ENCODE assay signal across 9 cellular contexts in genomic region chr14:39368261-39368959, GRCh38.
A peak's percentile ranks its signal among the peaks of the same experiment; 100 is the strongest.
DNase-seq lines count a peak whose midpoint lies in the region; FAIRE-seq and TF ChIP-seq lines count a peak whose summit lies in the region.
"Had no signal": no experiment of that assay in that cellular context is flagged by ENCODE, and none has a peak within 500 bp of the region (broad histone marks: within the 10 kb centered on the region; RNA-seq: fewer than 3 reads in every experiment).

No MANE protein-coding gene starts in this region.

- intact Hi-C loops in Calu3 (cut with micrococcal nuclease; ENCODE audit: unreplicated experiment), result loop anchor here (1.0 to 5.0 kb wide), 4 partner anchors 101 to 261 kb away; partner anchors contain the start of gene TRAPPC6B
- intact Hi-C loops in activated T-helper 2 cell treated with anti-CD3 and anti-CD28 coated beads, Interferon-gamma antibody, Interleukin-2, Interleukin-4, amounts not matched to agents 10 μg/mL and 5 μg/mL and 100 μg/mL, durations not matched to agents 14 hours and 24 hours and 36 hours (cut with micrococcal nuclease), result loop anchor here (1.0 to 5.0 kb wide), 3 partner anchors 137 to 261 kb away; partner anchors contain the start of gene PNN

- H2AFZ ChIP-seq in astrocyte (ENCODE audit: low read depth, low read length) (no peak overlapping the region), MM.1S (ENCODE audit: low read length) (no peak overlapping the region)

- H3K27ac Mint-ChIP-seq in Calu3 (ENCODE audit: unreplicated experiment) (no peak overlapping the region), astrocyte (ENCODE audit: unreplicated experiment) (peak overlapping the region; percentile 24)
- no peak overlapping the region for H3K27ac Mint-ChIP-seq in activated T-helper 2 cell treated with anti-CD3 and anti-CD28 coated beads, Interferon-gamma antibody, Interleukin-2, Interleukin-4, amounts not matched to agents 10 μg/mL and 5 μg/mL and 100 μg/mL, durations not matched to agents 14 hours and 24 hours and 36 hours
- H3K27ac Mint-ChIP-seq: T-helper 1 cell treated with Interleukin-12 subunit alpha and Interleukin-12 subunit beta and Interleukin-4 antibody, amounts not matched to agents 30 μg/mL and 1 μg/mL, for 36 hours had no signal

- H4K20me1 ChIP-seq in astrocyte (ENCODE audit: insufficient read depth, low read length), result peaks cover 28% of the 10 kb centered on the region
- H4K20me1 ChIP-seq in MM.1S (ENCODE audit: insufficient read depth, low read length), result no peaks in the 10 kb centered on the region

- H3K4me1 Mint-ChIP-seq in Calu3 (ENCODE audit: low read depth, unreplicated experiment) (peaks cover 9% of the 10 kb centered on the region), astrocyte (ENCODE audit: low read depth, unreplicated experiment) (peaks cover 19% of the 10 kb centered on the region)
- peaks cover 5% of the 10 kb centered on the region for H3K4me1 Mint-ChIP-seq in activated T-helper 2 cell treated with anti-CD3 and anti-CD28 coated beads, Interferon-gamma antibody, Interleukin-2, Interleukin-4, amounts not matched to agents 10 μg/mL and 5 μg/mL and 100 μg/mL, durations not matched to agents 14 hours and 24 hours and 36 hours (ENCODE audit: low read depth)

- no TSS peak for BruUV-seq in Calu3 (replicated peaks; lab: Mats Ljungman, UMichigan)

- TF ChIP-seq CTCF in Calu3 (IDR thresholded peaks at IDR 0.05; ENCODE audit: unreplicated experiment) (peak; percentile 58), HEK293 (tag by site-specific recombination; IDR thresholded peaks at IDR 0.05) (peak; percentile 49; the same call in 1 of the 2 replicates), astrocyte (IDR thresholded peaks at IDR 0.05; ENCODE audit: insufficient read depth, low read depth, low read length) (peak; percentile 68), MM.1S (IDR thresholded peaks at IDR 0.05; ENCODE audit: low read length) (no peak)

- H3K9me3 ChIP-seq in HEK293 (ENCODE audit: control insufficient read depth, insufficient read depth, low read depth, low read length), result no peaks in the 10 kb centered on the region
- no peaks in the 10 kb centered on the region for H3K9me3 ChIP-seq in astrocyte (ENCODE audit: insufficient read depth, low read depth, low read length)
- no peaks in the 10 kb centered on the region for H3K9me3 ChIP-seq in small intestine (ENCODE audit: control insufficient read depth, low read depth)
- no peaks in the 10 kb centered on the region for H3K9me3 ChIP-seq in MM.1S (replicated peaks; ENCODE audit: insufficient read depth, low read length)

- H3F3A ChIP-seq in MM.1S (ENCODE audit: insufficient read depth, low read length), result no peaks in the 10 kb centered on the region

- H3K27me3 ChIP-seq in astrocyte (ENCODE audit: insufficient read depth, low read length) (no peaks in the 10 kb centered on the region), small intestine (ENCODE audit: control insufficient read depth in 2 of 2, insufficient read depth in 2 of 2, low read length in 2 of 2) (no peaks in the 10 kb centered on the region), MM.1S (replicated peaks; ENCODE audit: insufficient read depth, low read length) (no peaks in the 10 kb centered on the region)

- no peaks in the 10 kb centered on the region for H3K9me2 ChIP-seq in MM.1S (replicated peaks; ENCODE audit: insufficient read depth, low read length)

- H3K79me2 ChIP-seq in astrocyte (ENCODE audit: insufficient read depth, low read length), result peaks cover 23% of the 10 kb centered on the region
- H3K79me2 ChIP-seq in MM.1S (ENCODE audit: low read length), result no peaks in the 10 kb centered on the region

- H3K4me2 ChIP-seq in astrocyte (ENCODE audit: low read length) (no peak overlapping the region), MM.1S (ENCODE audit: low read depth, low read length) (no peak overlapping the region)

- H3K9me3 Mint-ChIP-seq in Calu3 (ENCODE audit: low read depth, unreplicated experiment) (no peaks in the 10 kb centered on the region), astrocyte (ENCODE audit: unreplicated experiment) (peaks cover 6% of the 10 kb centered on the region)
- H3K9me3 Mint-ChIP-seq in activated T-helper 2 cell treated with anti-CD3 and anti-CD28 coated beads, Interferon-gamma antibody, Interleukin-2, Interleukin-4, amounts not matched to agents 10 μg/mL and 5 μg/mL and 100 μg/mL, durations not matched to agents 14 hours and 24 hours and 36 hours, result peaks cover 23% of the 10 kb centered on the region

- H3K36me3 ChIP-seq in HEK293 (ENCODE audit: control insufficient read depth in 2 of 2, insufficient read depth in 1 of 2, low read length in 2 of 2) (no peaks in the 10 kb centered on the region), astrocyte (ENCODE audit: insufficient read depth, low read length) (no peaks in the 10 kb centered on the region), small intestine (ENCODE audit: control insufficient read depth in 2 of 2, insufficient read depth in 2 of 2, low read length in 2 of 2) (peaks cover 2 to 5% of the 10 kb centered on the region in 2 donors), MM.1S (replicated peaks; ENCODE audit: insufficient read depth, low read length) (no peaks in the 10 kb centered on the region)

- 63 to 66% (median 63%) methylated on average over 4 of the region's 4 CpGs for WGBS in small intestine, 3 donors

- H3K36me3 Mint-ChIP-seq in Calu3 (ENCODE audit: insufficient read depth, unreplicated experiment) (peaks cover 5% of the 10 kb centered on the region), astrocyte (ENCODE audit: low read depth, unreplicated experiment) (peaks cover 19% of the 10 kb centered on the region)
- peaks cover 27% of the 10 kb centered on the region for H3K36me3 Mint-ChIP-seq in activated T-helper 2 cell treated with anti-CD3 and anti-CD28 coated beads, Interferon-gamma antibody, Interleukin-2, Interleukin-4, amounts not matched to agents 10 μg/mL and 5 μg/mL and 100 μg/mL, durations not matched to agents 14 hours and 24 hours and 36 hours (ENCODE audit: low read depth)

- no peak overlapping the region for H3K9ac ChIP-seq in astrocyte (ENCODE audit: low read length)
- no peak overlapping the region for H3K9ac ChIP-seq in MM.1S (ENCODE audit: low read length)

- DNase-seq in Calu3, result peak; percentile 62
- peak; percentile 11 to 75 for DNase-seq in NCI-H446 (lab: John Stamatoyannopoulos, UW)
- DNase-seq in astrocyte (ENCODE audit: low read depth), result peak; percentile 57
- peak; percentile 54 for DNase-seq in hepatic stellate cell (ENCODE audit: low spot score)
- DNase-seq in small intestine, result peak; percentile 30
- DNase-seq in MM.1S, result no peak
- DNase-seq in activated T-helper 2 cell treated with anti-CD3 and anti-CD28 coated beads, Interferon-gamma antibody, Interleukin-2, Interleukin-4, amounts not matched to agents 10 μg/mL and 5 μg/mL and 100 μg/mL, durations not matched to agents 14 hours and 24 hours and 36 hours (ENCODE audit: low spot score), result no peak

- CTCF ChIA-PET in Calu3 (lab: Charles Lee) (interaction anchor here (0.6 to 1.2 kb wide), 4 partner anchors 63 to 265 kb away, joined by 3 to 8 read pairs (median 4); partner anchors contain the start of gene TRAPPC6B), HEK293 (lab: Yijun Ruan, JAX) (interaction anchor here (0.6 to 2.7 kb wide), 7 partner anchors 16 to 334 kb away, joined by 3 to 21 read pairs (median 4); no protein-coding TSS in a partner anchor)

- no peak for FAIRE-seq in astrocyte (lab: Jason Lieb, UNC)
- peak; percentile 96 for FAIRE-seq in small intestine (lab: Jason Lieb, UNC)

- H3K27me3 Mint-ChIP-seq in Calu3 (ENCODE audit: unreplicated experiment) (no peaks in the 10 kb centered on the region), astrocyte (ENCODE audit: low read depth, unreplicated experiment) (no peaks in the 10 kb centered on the region)
- no peaks in the 10 kb centered on the region for H3K27me3 Mint-ChIP-seq in activated T-helper 2 cell treated with anti-CD3 and anti-CD28 coated beads, Interferon-gamma antibody, Interleukin-2, Interleukin-4, amounts not matched to agents 10 μg/mL and 5 μg/mL and 100 μg/mL, durations not matched to agents 14 hours and 24 hours and 36 hours (ENCODE audit: low read depth)

- no peak overlapping the region for H3K4me3 ChIP-seq in HEK293 (ENCODE audit: low read depth, low read length)
- no peak overlapping the region for H3K4me3 ChIP-seq in astrocyte (ENCODE audit: insufficient read depth, low read depth, low read length)
- H3K4me3 ChIP-seq in small intestine (ENCODE audit: low read depth in 1 of 2, low read length in 2 of 2), result no peak overlapping the region
- H3K4me3 ChIP-seq in MM.1S (ENCODE audit: low read length), result no peak overlapping the region

- H3K27ac ChIP-seq in HEK293 (ENCODE audit: extremely low read depth, low read depth, low read length) (no peak overlapping the region), astrocyte (ENCODE audit: low read depth, low read length) (no peak overlapping the region), small intestine (ENCODE audit: low read depth in 1 of 2, low read length in 1 of 2) (peak overlapping the region in 1 of 2 donors; percentile 11), MM.1S (ENCODE audit: low read length) (no peak overlapping the region)

- POLR2A ChIA-PET in HEK293 (lab: Yijun Ruan, JAX), result interaction anchor here (0.5 to 1.0 kb wide), 3 partner anchors 241 to 265 kb away, joined by 3 to 4 read pairs (median 4); partner anchors contain the start of gene SEC23A

- H3K4me3 Mint-ChIP-seq in Calu3 (ENCODE audit: low read depth, unreplicated experiment) (no peak overlapping the region), astrocyte (ENCODE audit: unreplicated experiment) (no peak overlapping the region)
- H3K4me3 Mint-ChIP-seq in activated T-helper 2 cell treated with anti-CD3 and anti-CD28 coated beads, Interferon-gamma antibody, Interleukin-2, Interleukin-4, amounts not matched to agents 10 μg/mL and 5 μg/mL and 100 μg/mL, durations not matched to agents 14 hours and 24 hours and 36 hours (ENCODE audit: low read depth), result no peak overlapping the region
- H3K4me3 Mint-ChIP-seq: T-helper 1 cell treated with Interleukin-12 subunit alpha and Interleukin-12 subunit beta and Interleukin-4 antibody, amounts not matched to agents 30 μg/mL and 1 μg/mL, for 36 hours had no signal

- H3K4me1 ChIP-seq in HEK293 (ENCODE audit: control insufficient read depth, insufficient read depth, low read length) (no peaks in the 10 kb centered on the region), astrocyte (ENCODE audit: insufficient read depth, low read length) (peaks cover 3% of the 10 kb centered on the region), small intestine (ENCODE audit: control insufficient read depth in 2 of 2, insufficient read depth in 1 of 2, low read depth in 1 of 2, low read length in 1 of 2) (no peaks in the 10 kb centered on the region), MM.1S (ENCODE audit: low read length) (no peaks in the 10 kb centered on the region)

TF ChIP-seq in HEK293, 187 proteins besides CTCF, POLR2A, EP300 and RAD21 (continues in another document):
- peak; percentile 82 for TF ChIP-seq ZNF654 (tag by site-specific recombination; IDR thresholded peaks at IDR 0.05; ENCODE audit: low read depth)

Comparison
In these comparisons a context has a peak if more than half of its experiments do, and no peak if none do; other contexts are left out.
1. DNase-seq: peak in Calu3 (single experiment), NCI-H446 (2 of 2), astrocyte (single experiment), hepatic stellate cell (single experiment) and small intestine (single experiment); none in MM.1S (single experiment) and activated T-helper 2 cell treated with anti-CD3 and anti-CD28 coated beads, Interferon-gamma antibody, Interleukin-2, Interleukin-4, amounts not matched to agents 10 μg/mL and 5 μg/mL and 100 μg/mL, durations not matched to agents 14 hours and 24 hours and 36 hours (single experiment).